18 cellular contexts compared by ENCODE assay signal in genomic region chr1:42806593-42806992, GRCh38. TPM values are rescaled to one million over a fixed set of nuclear protein-coding genes. Genes with fewer than 3 reads are reported as not detected.
A peak's percentile ranks its signal among the peaks of the same experiment; 100 is the strongest.
DNase-seq lines count a peak whose midpoint lies in the region; ATAC-seq and TF ChIP-seq lines count a peak whose summit lies in the region.
"Had no signal": no experiment of that assay in that cellular context is flagged by ENCODE, and none has a peak within 500 bp of the region (broad histone marks: within the 10 kb centered on the region; RNA-seq: fewer than 3 reads in every experiment).

No MANE protein-coding gene starts in this region.

- no peak overlapping the region for H3K4ac ChIP-seq in trophoblast cell (ENCODE audit: low read depth, low read length)

- TF ChIP-seq CTCF in HFFc6 (IDR thresholded peaks at IDR 0.05): no peak

- H3K4me1 Mint-ChIP-seq in HFFc6 (ENCODE audit: low read depth): peaks cover 31% of the 10 kb centered on the region
- H3K4me1 Mint-ChIP-seq: B cell had no signal

- no peaks in the 10 kb centered on the region for H3K4me1 ChIP-seq in ectodermal cell (ENCODE audit: control insufficient read depth, insufficient read depth, low read length)
- peaks cover 0 to 6% of the 10 kb centered on the region in 2 experiments for H3K4me1 ChIP-seq in trophoblast cell (ENCODE audit: control insufficient read depth in 1 of 2, insufficient read depth in 2 of 2, low read length in 2 of 2)
- H3K4me1 ChIP-seq: Caco-2 had no signal

- no peak for ATAC-seq in GM21381 (IDR thresholded peaks at IDR 0.05; ENCODE audit: unreplicated experiment)

- H3K9ac ChIP-seq in trophoblast cell (ENCODE audit: low read length): no peak overlapping the region

- peak overlapping the region; percentile 37; the same call in 1 of the 2 replicates for H3K4me3 Mint-ChIP-seq in HFFc6
- H3K4me3 Mint-ChIP-seq: B cell had no signal

- no peaks in the 10 kb centered on the region for H3K79me2 ChIP-seq in trophoblast cell (ENCODE audit: control insufficient read depth, insufficient read depth, low read length, poor library complexity)

- H4K12ac ChIP-seq in trophoblast cell (ENCODE audit: low read depth, low read length): no peak overlapping the region

- no peak overlapping the region for H4K91ac ChIP-seq in trophoblast cell (ENCODE audit: low read depth, low read length)

- H2BK5ac ChIP-seq in trophoblast cell (ENCODE audit: low read depth, low read length, poor library complexity): no peak overlapping the region

- no peak overlapping the region for H2AFZ ChIP-seq in trophoblast cell (ENCODE audit: insufficient read depth, low read length, poor library complexity)

- peaks cover 1% of the 10 kb centered on the region; the same call in 1 of the 2 replicates for H3K27me3 Mint-ChIP-seq in HFFc6 (ENCODE audit: insufficient read depth)
- H3K27me3 Mint-ChIP-seq: B cell had no signal

- H3K23ac ChIP-seq in trophoblast cell (ENCODE audit: low read length): no peak overlapping the region

- H3K4me3 ChIP-seq in ectodermal cell (ENCODE audit: insufficient read depth, low read depth, low read length) (no peak overlapping the region), trophoblast cell (ENCODE audit: low read depth, low read length) (no peak overlapping the region)

- H3K79me1 ChIP-seq in trophoblast cell (ENCODE audit: low read length): no peaks in the 10 kb centered on the region

- H2AK5ac ChIP-seq in trophoblast cell (ENCODE audit: low read length): no peak overlapping the region

- H3K9me3 ChIP-seq in ectodermal cell (ENCODE audit: control insufficient read depth, low read length) (no peaks in the 10 kb centered on the region), trophoblast cell (ENCODE audit: insufficient read depth, low read depth, low read length) (no peaks in the 10 kb centered on the region)
- H3K9me3 ChIP-seq: Caco-2 had no signal

- H3K14ac ChIP-seq in trophoblast cell (ENCODE audit: low read length): no peak overlapping the region

- H3K36me3 Mint-ChIP-seq in HFFc6 (ENCODE audit: low read depth): peaks cover 7% of the 10 kb centered on the region; the same call in 1 of the 2 replicates

- no peaks in the 10 kb centered on the region for H3K9me3 Mint-ChIP-seq in HFFc6

- no peak overlapping the region for H4K8ac ChIP-seq in trophoblast cell (ENCODE audit: low read depth, low read length)

- H3K27ac ChIP-seq in ectodermal cell (ENCODE audit: insufficient read depth, low read depth, low read length, poor library complexity, severe bottlenecking) (peak overlapping the region; percentile 26), trophoblast cell (ENCODE audit: low read depth, low read length) (peak overlapping the region; percentile 22)
- H3K27ac ChIP-seq: 22Rv1 had no signal

- H3K27ac Mint-ChIP-seq in HFFc6: peak overlapping the region; percentile 21; the same call in 1 of the 2 replicates
- H3K27ac Mint-ChIP-seq: B cell had no signal

- 95 to 96% methylated on average over 5 of the region's 5 CpGs for WGBS in ectodermal cell, 2 experiments
- no CpG with 5 or more reads among the region's 5 CpGs for WGBS in trophoblast cell (ENCODE audit: extremely low coverage, insufficient coverage, insufficient read length)

- H3K4me2 ChIP-seq in trophoblast cell (ENCODE audit: low read length): no peak overlapping the region

- no peak overlapping the region for H3K18ac ChIP-seq in trophoblast cell (ENCODE audit: low read length)

- H3K36me3 ChIP-seq in ectodermal cell (ENCODE audit: control insufficient read depth, insufficient read depth, low read length): peaks cover 4% of the 10 kb centered on the region
- peaks cover 0 to 2% of the 10 kb centered on the region in 2 experiments for H3K36me3 ChIP-seq in trophoblast cell (ENCODE audit: control insufficient read depth in 1 of 2, insufficient read depth in 2 of 2, low read length in 2 of 2)

- no peak overlapping the region for H2BK12ac ChIP-seq in trophoblast cell (ENCODE audit: low read length)

- H3K27me3 ChIP-seq in ectodermal cell (ENCODE audit: control insufficient read depth, insufficient read depth, low read length, poor library complexity, severe bottlenecking): no peaks in the 10 kb centered on the region
- no peaks in the 10 kb centered on the region for H3K27me3 ChIP-seq in trophoblast cell (ENCODE audit: insufficient read depth, low read length)

- peak; percentile 32 for DNase-seq in NCI-H2171 treated with DMSO at 0.1 percent for 48 hours (lab: John Stamatoyannopoulos, UW)
- DNase-seq in NCI-H2171 (lab: John Stamatoyannopoulos, UW): no peak
- no peak for DNase-seq in HFFc6
- no peak for DNase-seq in trophoblast cell
- no peak for DNase-seq in iPS-NIHi11 (ENCODE audit: low spot score)
- no peak for DNase-seq in mesenteric fat pad (ENCODE audit: low spot score)
- DNase-seq: Caco-2, GOT3, KBM-7, NCI-H1105, NCI-H2081 treated with DMSO at 0.1 percent for 48 hours, NCI-H510A treated with DMSO at 0.1 percent for 48 hours, SHP77 treated with DMSO at 0.1 percent for 48 hours had no signal

- no peak overlapping the region for H2BK120ac ChIP-seq in trophoblast cell (ENCODE audit: insufficient read depth, low read length, poor library complexity)

RNA-seq across cellular contexts. Expression of gene ERMAP, which starts 10.3 kb away (rescaled TPM):
- total RNA-seq in HFFc6 (2021; fragmentation: NEBNext Ultra II Directional; extraction: Animal tissue kit (Norgen Biotek cat#: 25700)): 10 to 100 TPM in 3 of 6 experiments, 1 to 10 TPM in 3; 8.9 to 12.3 (median 10.4) TPM
- polyA plus RNA-seq in ectodermal cell (2013, experiment 1 of 4): 5.4 TPM
- polyA plus RNA-seq in ectodermal cell (2013, experiment 2 of 4): 6.0 TPM
- 3.9 TPM for polyA plus RNA-seq in ectodermal cell (2013, experiment 3 of 4)
- 5.2 TPM for polyA plus RNA-seq in ectodermal cell (2013, experiment 4 of 4)
- 2.9 and 3.2 TPM in 2 replicates for polyA plus RNA-seq in trophoblast cell (2013)
- total RNA-seq in mesenteric fat pad: 7.3 TPM

RNA-seq across cellular contexts. Expression of gene SVBP, which starts 10.6 kb away (rescaled TPM):
- 10 to 100 TPM in 5 of 6 experiments, 1 to 10 TPM in 1; 9.6 to 17.8 (median 14.7) TPM for total RNA-seq in HFFc6 (2021; fragmentation: NEBNext Ultra II Directional; extraction: Animal tissue kit (Norgen Biotek cat#: 25700))
- 60.9 TPM for polyA plus RNA-seq in ectodermal cell (2013, experiment 1 of 4)
- 67.1 TPM for polyA plus RNA-seq in ectodermal cell (2013, experiment 2 of 4)
- polyA plus RNA-seq in ectodermal cell (2013, experiment 3 of 4): 66.9 TPM
- 78.9 TPM for polyA plus RNA-seq in ectodermal cell (2013, experiment 4 of 4)
- 47.5 and 50.1 TPM in 2 replicates for polyA plus RNA-seq in trophoblast cell (2013)
- 19.1 TPM for total RNA-seq in mesenteric fat pad

RNA-seq across cellular contexts. Expression of gene TMEM269, which starts 21.8 kb away (rescaled TPM):
- total RNA-seq in HFFc6 (2021; fragmentation: NEBNext Ultra II Directional; extraction: Animal tissue kit (Norgen Biotek cat#: 25700)): not detected
- 0.52 TPM for polyA plus RNA-seq in ectodermal cell (2013, experiment 1 of 4)
- polyA plus RNA-seq in ectodermal cell (2013, experiment 2 of 4): 0.30 TPM
- 0.37 TPM for polyA plus RNA-seq in ectodermal cell (2013, experiment 3 of 4)
- 0.49 TPM for polyA plus RNA-seq in ectodermal cell (2013, experiment 4 of 4)
- polyA plus RNA-seq in trophoblast cell (2013): 0.18 and 0.25 TPM in 2 replicates
- not detected for total RNA-seq in mesenteric fat pad
- total RNA-seq: RPMI7951 had no signal

RNA-seq across cellular contexts. Expression of gene C1orf50, which starts 39.5 kb away (rescaled TPM):
- total RNA-seq in HFFc6 (2021; fragmentation: NEBNext Ultra II Directional; extraction: Animal tissue kit (Norgen Biotek cat#: 25700)): 1 to 10 TPM; 4.9 to 8.8 (median 6.0) TPM
- 11.2 TPM for polyA plus RNA-seq in ectodermal cell (2013, experiment 1 of 4)
- polyA plus RNA-seq in ectodermal cell (2013, experiment 2 of 4): 15.0 TPM
- polyA plus RNA-seq in ectodermal cell (2013, experiment 3 of 4): 8.9 TPM
- polyA plus RNA-seq in ectodermal cell (2013, experiment 4 of 4): 11.9 TPM
- 1.8 and 3.0 TPM in 2 replicates for polyA plus RNA-seq in trophoblast cell (2013)
- total RNA-seq in mesenteric fat pad: 4.3 TPM

RNA-seq across cellular contexts. Expression of gene P3H1, which starts 39.8 kb away (rescaled TPM):
- 100 to 1,000 TPM; 115 to 169 (median 126) TPM for total RNA-seq in HFFc6 (2021; fragmentation: NEBNext Ultra II Directional; extraction: Animal tissue kit (Norgen Biotek cat#: 25700))
- polyA plus RNA-seq in ectodermal cell (2013, experiment 1 of 4): 70.0 TPM
- 75.9 TPM for polyA plus RNA-seq in ectodermal cell (2013, experiment 2 of 4)
- polyA plus RNA-seq in ectodermal cell (2013, experiment 3 of 4): 62.2 TPM
- 73.5 TPM for polyA plus RNA-seq in ectodermal cell (2013, experiment 4 of 4)
- 72.4 and 74.8 TPM in 2 replicates for polyA plus RNA-seq in trophoblast cell (2013)
- 29.5 TPM for total RNA-seq in mesenteric fat pad
